Comparison of ENCODE assay signal across 26 cellular contexts in the genomic region with DNA sequence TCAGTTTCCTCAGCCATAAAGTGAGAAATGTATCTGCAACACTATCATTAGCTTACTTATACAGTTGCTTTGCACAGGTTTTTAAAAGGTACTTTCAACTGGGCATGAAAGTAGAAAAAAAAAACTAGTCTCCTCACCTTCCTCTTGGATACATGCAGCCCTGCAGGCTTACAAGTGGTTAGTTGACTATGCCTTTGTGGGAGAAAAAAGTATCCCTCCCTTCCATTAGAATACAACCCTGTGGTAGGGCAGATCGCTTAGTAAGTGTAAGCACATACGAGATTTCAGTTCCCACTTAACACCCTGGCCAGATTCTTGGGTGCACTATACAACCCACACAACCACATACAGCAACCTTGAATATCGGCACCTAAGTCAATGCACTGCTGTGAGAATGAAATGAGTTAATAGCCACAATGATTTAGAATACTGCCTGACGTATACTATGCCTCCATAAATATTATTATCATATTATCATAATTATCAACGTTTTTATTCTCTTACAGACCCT.
"Had no signal": no experiment of that assay in that cellular context is flagged by ENCODE, and none has a peak within 500 bp of the region (broad histone marks: within the 10 kb centered on the region; RNA-seq: fewer than 3 reads in every experiment).

No MANE protein-coding gene starts in this region.

- H3K4me1 ChIP-seq: esophagus squamous epithelium, prostate gland, right atrium auricular region, tibial nerve, upper lobe of left lung had no signal

- DNase-seq: dermis blood vessel endothelial cell; effector memory CD4-positive, alpha-beta T cell; erythroblast; esophagus squamous epithelium; hypothalamus; kidney glomerular epithelial cell; left colon; left ventricle myocardium inferior; stimulated activated CD4-positive, alpha-beta T cell treated with anti-CD3 and anti-CD28 coated beads, Interleukin-12 subunit alpha, Interleukin-12 subunit beta, amount 100 ng/mL, for 4 hours; stimulated activated CD4-positive, alpha-beta T cell treated with anti-CD3 and anti-CD28 coated beads, Interleukin-1b, Interleukin-23, amount 100 ng/mL, for 48 hours; stimulated activated CD4-positive, alpha-beta T cell treated with anti-CD3 and anti-CD28 coated beads, Interleukin-4, amount 100 ng/mL, for 1 hour; stimulated activated CD8-positive, alpha-beta memory T cell treated with anti-CD3 and anti-CD28 coated beads, Interleukin-4, amount 100 ng/mL, for 48 hours; stimulated activated naive CD4-positive, alpha-beta T cell treated with Interleukin-2 at 50 U/mL for 16 hours; upper lobe of left lung had no signal

- H3K27ac Mint-ChIP-seq: memory B cell; natural killer cell treated with Interleukin-12 subunit alpha and Interleukin-12 subunit beta and Interleukin-15 and Interleukin-18, amount 100 ng/mL, for 72 hours had no signal

- H3K27me3 ChIP-seq: esophagus squamous epithelium, right atrium auricular region, tibial nerve, upper lobe of left lung had no signal

- ATAC-seq: left colon; natural killer cell treated with Interleukin-12 subunit alpha and Interleukin-12 subunit beta and Interleukin-15 and Interleukin-18, amount 100 ng/mL, for 72 hours; sciatic nerve had no signal

- H3K4me1 Mint-ChIP-seq: central memory CD8-positive, alpha-beta T cell; memory B cell; neural crest cell had no signal

- H3K4me3 ChIP-seq: coronary artery, esophagus squamous epithelium, left ventricle myocardium inferior, lung, prostate gland, right atrium auricular region, smooth muscle cell, thoracic aorta, tibial nerve, upper lobe of left lung had no signal

- H3K27me3 Mint-ChIP-seq: central memory CD8-positive, alpha-beta T cell; memory B cell; natural killer cell treated with Interleukin-12 subunit alpha and Interleukin-12 subunit beta and Interleukin-15 and Interleukin-18, amount 100 ng/mL, for 72 hours had no signal

- H3K36me3 ChIP-seq: prostate gland had no signal

- H3K9me3 Mint-ChIP-seq: natural killer cell treated with Interleukin-12 subunit alpha and Interleukin-12 subunit beta and Interleukin-15 and Interleukin-18, amount 100 ng/mL, for 72 hours had no signal

- H3K4me3 Mint-ChIP-seq: central memory CD8-positive, alpha-beta T cell; memory B cell; natural killer cell treated with Interleukin-12 subunit alpha and Interleukin-12 subunit beta and Interleukin-15 and Interleukin-18, amount 100 ng/mL, for 72 hours; neural crest cell had no signal

- H3K9me3 ChIP-seq: esophagus squamous epithelium, left ventricle myocardium inferior, prostate gland, right atrium auricular region, thoracic aorta, tibial nerve, upper lobe of left lung had no signal

- H3K27ac ChIP-seq: coronary artery, esophagus squamous epithelium, left ventricle myocardium inferior, prostate gland, right atrium auricular region, thoracic aorta, tibial nerve, upper lobe of left lung had no signal
